8 cellular contexts compared by ENCODE assay signal in genomic region chr7:113085781-113086390, GRCh38. TPM values are rescaled to one million over a fixed set of nuclear protein-coding genes. Genes with fewer than 3 reads are reported as not detected.
DNase-seq lines count a peak whose midpoint lies in the region; ATAC-seq and TF ChIP-seq lines count a peak whose summit lies in the region.

No MANE protein-coding gene starts in this region.

- no peaks in the 10 kb centered on the region for H3K27me3 ChIP-seq in OCI-LY3 (ENCODE audit: low read depth, low read length)

- ATAC-seq in GM21786 (IDR thresholded peaks at IDR 0.05; ENCODE audit: unreplicated experiment) (peak; percentile 24), GM19397 (IDR thresholded peaks at IDR 0.05; ENCODE audit: unreplicated experiment) (no peak)

- no peaks in the 10 kb centered on the region for H4K20me1 ChIP-seq in OCI-LY3 (ENCODE audit: insufficient read depth, low read length)

- no peak overlapping the region for H3K27ac ChIP-seq in OCI-LY3 (ENCODE audit: low read length)

- H3K4me3 ChIP-seq in OCI-LY3 (ENCODE audit: low read length): peak overlapping the region; percentile 91
- H3K4me3 ChIP-seq in epithelial cell of proximal tubule (ENCODE audit: low read depth, low read length): peak overlapping the region; percentile 65

- H3K79me2 ChIP-seq in OCI-LY3 (ENCODE audit: low read length): no peaks in the 10 kb centered on the region

- TF ChIP-seq CTCF in OCI-LY3 (IDR thresholded peaks at IDR 0.05; ENCODE audit: low read depth, low read length): no peak
- TF ChIP-seq CTCF in epithelial cell of proximal tubule (conservative IDR thresholded peaks at IDR 0.05; ENCODE audit: low read depth, low read length): no peak

- peaks cover 11% of the 10 kb centered on the region for H3K4me1 ChIP-seq in OCI-LY3 (ENCODE audit: low read length)

- H3K4me2 ChIP-seq in OCI-LY3 (ENCODE audit: low read length): peak overlapping the region; percentile 66

- peak; percentile 57 for DNase-seq in Ammon's horn (ENCODE audit: low spot score)
- DNase-seq in epithelial cell of proximal tubule (ENCODE audit: low read depth): no peak
- peak; percentile 31 for DNase-seq in pons (ENCODE audit: low spot score)
- no peak for DNase-seq in SKM-1 treated with dmso at 0.1 percent for 144 hours (lab: John Stamatoyannopoulos, UW; ENCODE audit: unreplicated experiment)
- DNase-seq in KG1 (lab: John Stamatoyannopoulos, UW): no peak

- H3K9ac ChIP-seq in OCI-LY3 (ENCODE audit: low read length): peak overlapping the region; percentile 77; the same call in 1 of the 2 replicates

- H2AFZ ChIP-seq in OCI-LY3 (ENCODE audit: low read depth, low read length): peak overlapping the region; percentile 36; the same call in 1 of the 2 replicates

- H3K36me3 ChIP-seq in OCI-LY3 (replicated peaks; ENCODE audit: low read depth, low read length): no peaks in the 10 kb centered on the region

- no peaks in the 10 kb centered on the region for H3K9me3 ChIP-seq in OCI-LY3 (ENCODE audit: insufficient read depth, low read length)

RNA-seq across cellular contexts. Expression of gene GPR85, which starts 0.7 kb away (rescaled TPM):
- total RNA-seq in epithelial cell of proximal tubule: 0.22 TPM in 1 of 2 replicates, not detected in the other

RNA-seq across cellular contexts. Expression of gene SMIM30, which starts 32.5 kb away (rescaled TPM):
- total RNA-seq in epithelial cell of proximal tubule: 43.3 and 51.9 TPM in 2 replicates

Comparison
In these comparisons a context has a peak if more than half of its experiments do, and no peak if none do; other contexts are left out.
1. DNase-seq: peak in Ammon's horn (single experiment) and pons (single experiment); none in epithelial cell of proximal tubule (single experiment), SKM-1 treated with dmso at 0.1 percent for 144 hours (single experiment) and KG1 (single experiment).